11 cellular contexts compared by ENCODE assay signal in the genomic region with DNA sequence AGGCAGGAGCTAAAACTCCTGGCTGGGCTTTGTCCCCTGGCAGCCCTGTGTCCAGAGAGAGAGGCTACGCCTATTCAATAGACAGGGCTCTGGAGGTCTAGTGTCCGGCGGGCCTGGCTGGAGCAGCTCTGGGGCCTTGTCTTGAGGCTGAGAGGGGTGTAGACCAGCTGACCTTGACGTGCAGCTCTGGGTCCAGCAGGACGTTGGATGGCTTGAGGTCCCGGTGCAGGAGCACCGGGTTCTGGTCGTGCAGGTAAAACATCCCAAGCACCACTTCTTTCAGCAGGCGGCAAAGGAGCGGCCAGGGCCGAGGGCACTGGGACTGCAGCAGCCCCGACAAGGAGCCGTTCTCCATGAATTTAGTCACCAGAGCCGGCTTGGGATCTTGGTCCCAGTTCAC. TPM values are rescaled to one million over a fixed set of nuclear protein-coding genes. Genes with fewer than 3 reads are reported as not detected.
DNase-seq lines count a peak whose midpoint lies in the region; ATAC-seq and TF ChIP-seq lines count a peak whose summit lies in the region.
"Had no signal": no experiment of that assay in that cellular context is flagged by ENCODE, and none has a peak within 500 bp of the region (broad histone marks: within the 10 kb centered on the region; RNA-seq: fewer than 3 reads in every experiment).

No MANE protein-coding gene starts in this region.

- H3K4me3 ChIP-seq in breast epithelium, result peak overlapping the region; percentile 47 to 66 (median 52)
- H3K4me3 ChIP-seq in ascending aorta, result peak overlapping the region; percentile 22 to 60
- peak overlapping the region; percentile 93 for H3K4me3 ChIP-seq in mucosa of stomach (ENCODE audit: low read length)
- H3K4me3 ChIP-seq in upper lobe of right lung, result peak overlapping the region; percentile 67
- H3K4me3 ChIP-seq: SJSA1 had no signal

- intact Hi-C loops in breast epithelium (cut with DNase I; ENCODE audit: low total_unique reads) (no loop called here), MCF 10A (cut with micrococcal nuclease) (no loop called here), ascending aorta (cut with DNase I) (no loop called here), upper lobe of right lung (cut with DNase I) (no loop called here)

- no peaks in the 10 kb centered on the region for H3K36me3 Mint-ChIP-seq in MCF 10A (ENCODE audit: insufficient read depth, unreplicated experiment)

- H3K4me1 Mint-ChIP-seq in MCF 10A (ENCODE audit: insufficient read depth, unreplicated experiment), result no peaks in the 10 kb centered on the region

- H3K27me3 ChIP-seq in breast epithelium (peaks cover 0 to 11% of the 10 kb centered on the region in 2 donors), ascending aorta (peaks cover 12% of the 10 kb centered on the region), mucosa of stomach (ENCODE audit: control insufficient read depth, insufficient read depth, low read length) (peaks cover 13% of the 10 kb centered on the region), upper lobe of right lung (peaks cover 10% of the 10 kb centered on the region)
- H3K27me3 ChIP-seq: SJSA1 had no signal

- TF ChIP-seq CTCF in breast epithelium (IDR thresholded peaks at IDR 0.05) (no peak), MCF 10A (IDR thresholded peaks at IDR 0.05; ENCODE audit: unreplicated experiment) (no peak), ascending aorta (IDR thresholded peaks at IDR 0.05) (no peak), upper lobe of right lung (IDR thresholded peaks at IDR 0.05) (no peak)

- DNase-seq in breast epithelium (ENCODE audit: low spot score in 2 of 2), result no peak
- no peak for DNase-seq in MCF 10A (ENCODE audit: unreplicated experiment)
- no peak for DNase-seq in ascending aorta (ENCODE audit: low spot score in 2 of 2)
- DNase-seq in upper lobe of right lung, result no peak
- DNase-seq in anterior cingulate cortex (lab: John Stamatoyannopoulos, UW), result no peak
- no peak for DNase-seq in GM03348 (ENCODE audit: low spot score)
- DNase-seq: AML-193, NCI-H187 treated with DMSO at 0.1 percent for 48 hours had no signal

- no peak overlapping the region for H3K27ac Mint-ChIP-seq in MCF 10A (ENCODE audit: low read depth, unreplicated experiment)

- POLR2A ChIA-PET in MCF 10A (lab: Yijun Ruan, JAX), result no interaction called here

- CTCF ChIA-PET in MCF 10A (lab: Yijun Ruan, JAX), result interaction anchor here (1.3 to 16.6 kb wide), 3 partner anchors 31 to 94 kb away, joined by 4 to 626 read pairs (median 4); partner anchors contain the start of genes CBLN3, CIDEB and KHNYN

- ATAC-seq in upper lobe of right lung (no peak), HG03135 (IDR thresholded peaks at IDR 0.05; ENCODE audit: unreplicated experiment) (no peak)

- H3K27ac ChIP-seq in breast epithelium (no peak overlapping the region), ascending aorta (no peak overlapping the region), upper lobe of right lung (no peak overlapping the region)
- H3K27ac ChIP-seq: SJSA1 had no signal

- no peaks in the 10 kb centered on the region for H3K9me3 Mint-ChIP-seq in MCF 10A (ENCODE audit: unreplicated experiment)

- no peak overlapping the region for H3K4me3 Mint-ChIP-seq in MCF 10A (ENCODE audit: unreplicated experiment)

- peak overlapping the region; percentile 91 for H3K9ac ChIP-seq in mucosa of stomach (ENCODE audit: low read length)

- no peaks in the 10 kb centered on the region for H3K36me3 ChIP-seq in breast epithelium
- H3K36me3 ChIP-seq in ascending aorta, result no peaks in the 10 kb centered on the region
- H3K36me3 ChIP-seq in mucosa of stomach (ENCODE audit: control insufficient read depth, insufficient read depth, low read length), result peaks cover 5% of the 10 kb centered on the region
- no peaks in the 10 kb centered on the region for H3K36me3 ChIP-seq in upper lobe of right lung
- H3K36me3 ChIP-seq: SJSA1 had no signal

- no peak for TF ChIP-seq POLR2A in breast epithelium (IDR thresholded peaks at IDR 0.05)

- H3K27me3 Mint-ChIP-seq in MCF 10A (ENCODE audit: insufficient read depth, unreplicated experiment), result peaks cover 16% of the 10 kb centered on the region

- no TSS peak for BruUV-seq in MCF 10A (replicated peaks; lab: Mats Ljungman, UMichigan)

- H3K4me1 ChIP-seq in breast epithelium, result peaks cover 0 to 5% of the 10 kb centered on the region in 2 donors
- peaks cover 7 to 10% of the 10 kb centered on the region in 2 donors for H3K4me1 ChIP-seq in ascending aorta
- H3K4me1 ChIP-seq in mucosa of stomach (ENCODE audit: control insufficient read depth, insufficient read depth, low read length), result peaks cover 39% of the 10 kb centered on the region
- H3K4me1 ChIP-seq in upper lobe of right lung, result peaks cover 34% of the 10 kb centered on the region

- H3K9me3 ChIP-seq in breast epithelium (no peaks in the 10 kb centered on the region), ascending aorta (no peaks in the 10 kb centered on the region), mucosa of stomach (ENCODE audit: control insufficient read depth, low read length) (no peaks in the 10 kb centered on the region), upper lobe of right lung (no peaks in the 10 kb centered on the region)
- H3K9me3 ChIP-seq: SJSA1 had no signal

RNA-seq across cellular contexts. Expression of gene RIPK3, which starts 0.9 kb away (rescaled TPM):
- total RNA-seq in breast epithelium (10 to 100 TPM; 10.7 to 13.4 (median 12.0) TPM), MCF 10A (2022) (not detected in 2 replicates), ascending aorta (2.3 TPM), upper lobe of right lung (23.4 TPM)
- total RNA-seq: SJSA1 had no signal

RNA-seq across cellular contexts. Expression of gene ADCY4, which starts 4.0 kb away (rescaled TPM):
- 10 to 100 TPM; 13.8 to 60.6 (median 27.7) TPM for total RNA-seq in breast epithelium
- total RNA-seq in MCF 10A (2022), result not detected in 2 replicates
- 143 TPM for total RNA-seq in ascending aorta
- 54.5 TPM for total RNA-seq in upper lobe of right lung
- total RNA-seq: SJSA1 had no signal

RNA-seq across cellular contexts. Expression of gene LTB4R, which starts 27.5 kb away (rescaled TPM):
- total RNA-seq in breast epithelium (10 to 100 TPM in 2 of 3 donors, 1 to 10 TPM in 1; 5.7 to 18.4 (median 12.8) TPM), MCF 10A (2022) (15.8 and 19.9 TPM in 2 replicates), ascending aorta (3.6 TPM), upper lobe of right lung (9.8 TPM)

RNA-seq across cellular contexts. Expression of gene LTB4R2, which starts 28.9 kb away (rescaled TPM):
- total RNA-seq in breast epithelium, result 10 to 100 TPM in 1 of 3 donors, 1 to 10 TPM in 2; 8.5 to 11.1 (median 9.4) TPM
- 21.7 and 23.8 TPM in 2 replicates for total RNA-seq in MCF 10A (2022)
- total RNA-seq in ascending aorta, result 3.0 TPM
- 6.4 TPM for total RNA-seq in upper lobe of right lung

RNA-seq across cellular contexts. Expression of gene NFATC4, which starts 29.1 kb away (rescaled TPM):
- 10 to 100 TPM; 28.6 to 67.2 (median 32.8) TPM for total RNA-seq in breast epithelium
- 0.23 and 1.7 TPM in 2 replicates for total RNA-seq in MCF 10A (2022)
- 58.9 TPM for total RNA-seq in ascending aorta
- total RNA-seq in upper lobe of right lung, result 42.5 TPM

Comparison
In these comparisons a context has a peak if more than half of its experiments do, and no peak if none do; other contexts are left out.
1. RNA of gene ADCY4, which starts 4.0 kb away (total RNA-seq): 143 TPM in ascending aorta (single experiment), 54.5 TPM in upper lobe of right lung (single experiment) and 13.8 to 60.6 TPM in breast epithelium; not detected in MCF 10A; every median in the first group is over 10 times any median in the second.
2. H3K4me3 ChIP-seq: peak in every context shown above with its lines; median percentile 93 in mucosa of stomach; 67 in upper lobe of right lung; 52 in breast epithelium; 41 in ascending aorta.